Comparison of ENCODE assay signal across 10 cellular contexts in the genomic region with DNA sequence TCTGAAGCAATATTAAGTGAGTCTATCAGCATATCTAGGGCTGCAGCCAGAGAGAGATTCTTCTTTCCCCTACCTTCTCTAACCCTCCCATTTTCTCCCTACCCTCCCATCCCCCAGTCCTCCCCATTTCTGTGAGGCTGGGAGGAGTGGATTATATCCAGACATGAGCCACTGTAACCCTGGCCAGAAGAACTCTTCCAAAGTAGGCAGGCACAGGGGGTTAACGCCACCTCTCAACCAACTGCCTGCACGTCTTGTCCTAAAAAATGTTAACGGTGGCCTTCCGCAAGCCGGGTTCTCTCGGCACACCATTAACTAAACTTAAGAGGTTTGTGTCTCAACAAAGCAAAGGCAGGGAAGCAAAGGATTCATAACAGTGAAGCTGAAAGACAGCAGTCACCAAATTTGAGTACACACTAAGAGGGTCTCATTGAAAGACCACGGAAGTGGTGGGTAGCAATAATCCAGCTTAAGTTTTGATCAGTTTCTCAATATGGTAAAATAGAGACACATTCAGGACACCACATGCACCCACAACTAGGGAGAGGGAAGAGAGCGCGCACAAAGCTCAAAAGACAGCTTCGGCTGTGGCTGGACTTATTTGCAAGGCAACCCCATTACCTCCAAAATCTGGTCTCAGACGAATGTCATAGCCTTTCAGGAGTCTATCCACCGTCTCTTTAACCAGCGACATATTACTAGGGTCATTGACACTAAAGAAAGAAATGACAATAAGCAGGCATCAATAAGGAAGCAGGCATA. TPM values are rescaled to one million over a fixed set of nuclear protein-coding genes. Genes with fewer than 3 reads are reported as not detected.
DNase-seq lines count a peak whose midpoint lies in the region; ATAC-seq and TF ChIP-seq lines count a peak whose summit lies in the region.
"Had no signal": no experiment of that assay in that cellular context is flagged by ENCODE, and none has a peak within 500 bp of the region (broad histone marks: within the 10 kb centered on the region; RNA-seq: fewer than 3 reads in every experiment).

No MANE protein-coding gene starts in this region.

- TF ChIP-seq CTCF in nephron progenitor cell (IDR thresholded peaks at IDR 0.05), result no peak
- TF ChIP-seq CTCF in brain microvascular endothelial cell (IDR thresholded peaks at IDR 0.05; ENCODE audit: low read depth, low read length, missing control alignments), result no peak

- peaks cover 51% of the 10 kb centered on the region for H3K27me3 Mint-ChIP-seq in activated T-helper 17 cell treated with anti-CD3 and anti-CD28 coated beads, Interleukin-2, amount 50 U/mL, for 72 hours
- peaks cover 43% of the 10 kb centered on the region for H3K27me3 Mint-ChIP-seq in nephron progenitor cell (ENCODE audit: low read depth, poor library complexity)

- H3K4me3 ChIP-seq in brain microvascular endothelial cell (ENCODE audit: low read depth, low read length), result no peak overlapping the region

- no peaks in the 10 kb centered on the region for H3K36me3 Mint-ChIP-seq in activated T-helper 17 cell treated with anti-CD3 and anti-CD28 coated beads, Interleukin-2, amount 50 U/mL, for 72 hours (ENCODE audit: low read depth)
- no peaks in the 10 kb centered on the region for H3K36me3 Mint-ChIP-seq in nephron progenitor cell (ENCODE audit: low read depth)

- no peak overlapping the region for H3K27ac ChIP-seq in brain microvascular endothelial cell
- H3K27ac ChIP-seq: HL-60 had no signal

- no peaks in the 10 kb centered on the region for H3K9me3 Mint-ChIP-seq in activated T-helper 17 cell treated with anti-CD3 and anti-CD28 coated beads, Interleukin-2, amount 50 U/mL, for 72 hours
- peaks cover 7% of the 10 kb centered on the region for H3K9me3 Mint-ChIP-seq in nephron progenitor cell
- H3K9me3 Mint-ChIP-seq: dendritic cell treated with granulocyte-macrophage colony-stimulating factor and Interleukin-4, amounts not matched to agents 40 ng/mL and 50 ng/mL, for 4 days had no signal

- peak overlapping the region; percentile 60 for H3K4me3 Mint-ChIP-seq in activated T-helper 17 cell treated with anti-CD3 and anti-CD28 coated beads, Interleukin-2, amount 50 U/mL, for 72 hours
- peak overlapping the region; percentile 94 for H3K4me3 Mint-ChIP-seq in nephron progenitor cell

- H3K4me1 Mint-ChIP-seq in activated T-helper 17 cell treated with anti-CD3 and anti-CD28 coated beads, Interleukin-2, amount 50 U/mL, for 72 hours, result no peaks in the 10 kb centered on the region
- H3K4me1 Mint-ChIP-seq in nephron progenitor cell, result peaks cover 39% of the 10 kb centered on the region

- in situ Hi-C loops in G401 (cut with HindIII; ENCODE audit: low sequenced_read_pairs), result no loop called here
- in situ Hi-C loops in brain microvascular endothelial cell (cut with HindIII; ENCODE audit: low pct_ligation_motif_present, low sequenced_read_pairs), result no loop called here

- H3K27ac Mint-ChIP-seq in activated T-helper 17 cell treated with anti-CD3 and anti-CD28 coated beads, Interleukin-2, amount 50 U/mL, for 72 hours, result no peak overlapping the region
- H3K27ac Mint-ChIP-seq in nephron progenitor cell, result no peak overlapping the region
- H3K27ac Mint-ChIP-seq: dendritic cell treated with granulocyte-macrophage colony-stimulating factor and Interleukin-4, amounts not matched to agents 40 ng/mL and 50 ng/mL, for 4 days had no signal

- ATAC-seq in GM21576 (IDR thresholded peaks at IDR 0.05; ENCODE audit: unreplicated experiment), result peak; percentile 5
- no peak for ATAC-seq in activated T-helper 17 cell treated with anti-CD3 and anti-CD28 coated beads, Interleukin-2, amount 50 U/mL, for 72 hours (replicated peaks)
- ATAC-seq in GM18520 (IDR thresholded peaks at IDR 0.05; ENCODE audit: unreplicated experiment), result no peak

- no peaks in the 10 kb centered on the region for H3K36me3 ChIP-seq in brain microvascular endothelial cell (replicated peaks)

- H3K27me3 ChIP-seq in brain microvascular endothelial cell (replicated peaks), result peaks cover 21% of the 10 kb centered on the region

- DNase-seq in G401 (ENCODE audit: low spot score) (peak; percentile 64), nephron progenitor cell (no peak), brain microvascular endothelial cell (no peak), HK-2 (ENCODE audit: unreplicated experiment) (no peak)
- no peak for DNase-seq in activated CD4-positive, CD25-positive, alpha-beta regulatory T cell (lab: John Stamatoyannopoulos, UW)

RNA-seq across cellular contexts. Expression of gene GABRB2, which starts 0.6 kb away (rescaled TPM):
- total RNA-seq in G401 (2014; rRNA removed; shearing (Covaris generic)), result under 0.01 TPM in 1 of 2 replicates, not detected in the other
- not detected for total RNA-seq in activated T-helper 17 cell treated with anti-CD3 and anti-CD28 coated beads, Interleukin-2, amount 50 U/mL, for 72 hours
